1 cellular context compared by ENCODE assay signal in the genomic region with DNA sequence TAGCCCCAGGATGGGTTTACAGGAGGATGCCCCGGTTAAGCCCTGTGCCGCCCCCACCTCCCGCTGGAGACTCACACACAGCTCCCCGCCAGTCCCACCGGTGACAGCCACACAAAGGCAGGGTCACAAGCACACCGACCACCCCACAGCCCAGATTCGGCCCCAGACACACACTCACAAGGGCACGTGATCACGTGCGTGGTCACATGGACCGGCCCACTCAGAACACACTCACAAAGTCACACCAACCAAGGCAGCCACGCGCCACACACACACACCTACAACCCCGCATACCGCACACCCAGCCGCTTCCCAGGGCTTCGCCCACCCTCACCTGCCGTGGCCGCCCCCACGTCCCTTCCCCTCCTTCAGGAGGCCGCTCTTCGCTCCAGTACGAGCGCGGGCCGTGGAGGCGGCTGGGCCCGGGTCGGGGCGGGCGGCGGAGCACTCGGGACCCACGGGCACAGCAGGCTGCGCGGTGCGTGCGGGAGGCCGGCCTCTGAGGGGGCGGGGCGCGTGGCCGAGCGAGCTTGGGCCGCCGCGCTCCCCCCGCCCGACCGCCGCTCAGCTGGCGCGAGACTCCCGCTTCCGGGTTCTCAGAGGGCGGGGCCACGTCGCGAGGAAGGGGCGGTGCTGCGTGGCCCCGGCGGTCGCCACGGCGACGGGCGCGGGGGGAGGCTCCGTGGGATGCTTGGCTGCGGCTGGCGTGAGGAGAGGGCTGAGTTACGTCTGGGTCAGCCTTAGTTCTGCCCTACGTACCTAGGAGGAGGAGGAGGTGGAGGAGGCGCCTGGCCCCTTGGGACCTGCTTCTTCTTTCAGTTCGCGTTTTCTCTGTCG.
A peak's percentile ranks its signal among the peaks of the same experiment; 100 is the strongest.
TF ChIP-seq lines count a peak whose summit lies in the region.

A gene with protein sequence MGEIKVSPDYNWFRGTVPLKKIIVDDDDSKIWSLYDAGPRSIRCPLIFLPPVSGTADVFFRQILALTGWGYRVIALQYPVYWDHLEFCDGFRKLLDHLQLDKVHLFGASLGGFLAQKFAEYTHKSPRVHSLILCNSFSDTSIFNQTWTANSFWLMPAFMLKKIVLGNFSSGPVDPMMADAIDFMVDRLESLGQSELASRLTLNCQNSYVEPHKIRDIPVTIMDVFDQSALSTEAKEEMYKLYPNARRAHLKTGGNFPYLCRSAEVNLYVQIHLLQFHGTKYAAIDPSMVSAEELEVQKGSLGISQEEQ (minus strand): TSS at position 584 of the 837 bp plus-strand sequence. CDS start 6,345 bp downstream, outside the sequence.

TF ChIP-seq in K562, 482 proteins besides CTCF, POLR2A, EP300 and RAD21 (continued from another document and continues in another):
- TF ChIP-seq, protein P1, sequence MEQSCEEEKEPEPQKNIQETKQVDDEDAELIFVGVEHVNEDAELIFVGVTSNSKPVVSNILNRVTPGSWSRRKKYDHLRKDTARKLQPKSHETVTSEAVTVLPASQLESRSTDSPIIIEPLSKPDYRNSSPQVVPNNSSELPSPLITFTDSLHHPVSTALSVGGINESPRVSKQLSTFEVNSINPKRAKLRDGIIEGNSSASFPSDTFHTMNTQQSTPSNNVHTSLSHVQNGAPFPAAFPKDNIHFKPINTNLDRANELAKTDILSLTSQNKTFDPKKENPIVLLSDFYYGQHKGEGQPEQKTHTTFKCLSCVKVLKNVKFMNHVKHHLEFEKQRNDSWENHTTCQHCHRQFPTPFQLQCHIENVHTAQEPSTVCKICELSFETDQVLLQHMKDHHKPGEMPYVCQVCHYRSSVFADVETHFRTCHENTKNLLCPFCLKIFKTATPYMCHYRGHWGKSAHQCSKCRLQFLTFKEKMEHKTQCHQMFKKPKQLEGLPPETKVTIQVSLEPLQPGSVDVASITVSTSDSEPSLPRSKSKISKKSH (CRISPR knock-in tag; IDR thresholded peaks at IDR 0.05), result no peak
- TF ChIP-seq TCFL5 (CRISPR knock-in tag; conservative IDR thresholded peaks at IDR 0.05) (no peak), CREB1 (IDR thresholded peaks at IDR 0.05) (0 out of 2 replicates have a peak, but pooled peaks have one; percentile 17), CREB1 (CRISPR knock-in tag; IDR thresholded peaks at IDR 0.05) (peak; percentile 74; the same call in 1 of the 2 replicates), SMAD4 (CRISPR knock-in tag; conservative IDR thresholded peaks at IDR 0.05) (peak; percentile 82), BCL6 (CRISPR knock-in tag; IDR thresholded peaks at IDR 0.05) (no peak), KAT7 (CRISPR knock-in tag; IDR thresholded peaks at IDR 0.05; ENCODE audit: borderline replicate concordance) (no peak), HDAC8 (tag; IDR thresholded peaks at IDR 0.05) (no peak), LEF1 (IDR thresholded peaks at IDR 0.05) (peak; percentile 75), PTTG1 (tag; IDR thresholded peaks at IDR 0.05; ENCODE audit: low read depth) (no peak), FOXJ3 (CRISPR knock-in tag; IDR thresholded peaks at IDR 0.05) (no peak), ZNF121 (CRISPR knock-in tag; conservative IDR thresholded peaks at IDR 0.05) (no peak), ILK (tag; IDR thresholded peaks at IDR 0.05; ENCODE audit: borderline replicate concordance, low read depth) (no peak), PHF8 (IDR thresholded peaks at IDR 0.05; ENCODE audit: borderline replicate concordance, low read length) (peak; percentile 82; the same call in 1 of the 2 replicates), SETDB1 (IDR thresholded peaks at IDR 0.05; ENCODE audit: low read length) (no peak), ZNF239 (CRISPR knock-in tag; IDR thresholded peaks at IDR 0.05) (no peak), MBD2 (IDR thresholded peaks at IDR 0.05; ENCODE audit: borderline replicate concordance, low read depth) (0 out of 2 replicates have a peak, but pooled peaks have one; percentile 13), GATAD2B (IDR thresholded peaks at IDR 0.05; ENCODE audit: borderline replicate concordance) (peak; percentile 99), NFIC (IDR thresholded peaks at IDR 0.05) (peak; percentile 4; the same call in 1 of the 2 replicates), ZNF830 (CRISPR knock-in tag; IDR thresholded peaks at IDR 0.05) (0 out of 2 replicates have a peak, but pooled peaks have one; percentile 61), KLF6 (CRISPR knock-in tag; IDR thresholded peaks at IDR 0.05; ENCODE audit: borderline replicate concordance) (no peak), JUN (IDR thresholded peaks at IDR 0.05; ENCODE audit: borderline replicate concordance, low read depth, low read length) (no peak; the same call in 1 of the 2 replicates), JUN (CRISPR knock-in tag; IDR thresholded peaks at IDR 0.05; ENCODE audit: borderline replicate concordance) (no peak), SIN3A (IDR thresholded peaks at IDR 0.05; ENCODE audit: borderline replicate concordance in 2 of 2, control insufficient read depth in 1 of 2, low read depth in 2 of 2, low read length in 2 of 2) (peak; percentile 90 to 98), NUFIP1 (IDR thresholded peaks at IDR 0.05; ENCODE audit: partially characterized antibody) (no peak), CEBPB (tag; IDR thresholded peaks at IDR 0.05) (no peak), SLC30A9 (CRISPR knock-in tag; IDR thresholded peaks at IDR 0.05) (no peak), KDM5B (IDR thresholded peaks at IDR 0.05; ENCODE audit: insufficient replicate concordance, low read depth, low read length) (peak; percentile 79), PURB (CRISPR knock-in tag; IDR thresholded peaks at IDR 0.05; ENCODE audit: low read depth) (no peak), HNRNPLL (IDR thresholded peaks at IDR 0.05; ENCODE audit: low read depth, low read length, poor library complexity, severe bottlenecking) (peak; percentile 93), NBN (IDR thresholded peaks at IDR 0.05; ENCODE audit: low read depth) (no peak)
- TF ChIP-seq, protein P2, sequence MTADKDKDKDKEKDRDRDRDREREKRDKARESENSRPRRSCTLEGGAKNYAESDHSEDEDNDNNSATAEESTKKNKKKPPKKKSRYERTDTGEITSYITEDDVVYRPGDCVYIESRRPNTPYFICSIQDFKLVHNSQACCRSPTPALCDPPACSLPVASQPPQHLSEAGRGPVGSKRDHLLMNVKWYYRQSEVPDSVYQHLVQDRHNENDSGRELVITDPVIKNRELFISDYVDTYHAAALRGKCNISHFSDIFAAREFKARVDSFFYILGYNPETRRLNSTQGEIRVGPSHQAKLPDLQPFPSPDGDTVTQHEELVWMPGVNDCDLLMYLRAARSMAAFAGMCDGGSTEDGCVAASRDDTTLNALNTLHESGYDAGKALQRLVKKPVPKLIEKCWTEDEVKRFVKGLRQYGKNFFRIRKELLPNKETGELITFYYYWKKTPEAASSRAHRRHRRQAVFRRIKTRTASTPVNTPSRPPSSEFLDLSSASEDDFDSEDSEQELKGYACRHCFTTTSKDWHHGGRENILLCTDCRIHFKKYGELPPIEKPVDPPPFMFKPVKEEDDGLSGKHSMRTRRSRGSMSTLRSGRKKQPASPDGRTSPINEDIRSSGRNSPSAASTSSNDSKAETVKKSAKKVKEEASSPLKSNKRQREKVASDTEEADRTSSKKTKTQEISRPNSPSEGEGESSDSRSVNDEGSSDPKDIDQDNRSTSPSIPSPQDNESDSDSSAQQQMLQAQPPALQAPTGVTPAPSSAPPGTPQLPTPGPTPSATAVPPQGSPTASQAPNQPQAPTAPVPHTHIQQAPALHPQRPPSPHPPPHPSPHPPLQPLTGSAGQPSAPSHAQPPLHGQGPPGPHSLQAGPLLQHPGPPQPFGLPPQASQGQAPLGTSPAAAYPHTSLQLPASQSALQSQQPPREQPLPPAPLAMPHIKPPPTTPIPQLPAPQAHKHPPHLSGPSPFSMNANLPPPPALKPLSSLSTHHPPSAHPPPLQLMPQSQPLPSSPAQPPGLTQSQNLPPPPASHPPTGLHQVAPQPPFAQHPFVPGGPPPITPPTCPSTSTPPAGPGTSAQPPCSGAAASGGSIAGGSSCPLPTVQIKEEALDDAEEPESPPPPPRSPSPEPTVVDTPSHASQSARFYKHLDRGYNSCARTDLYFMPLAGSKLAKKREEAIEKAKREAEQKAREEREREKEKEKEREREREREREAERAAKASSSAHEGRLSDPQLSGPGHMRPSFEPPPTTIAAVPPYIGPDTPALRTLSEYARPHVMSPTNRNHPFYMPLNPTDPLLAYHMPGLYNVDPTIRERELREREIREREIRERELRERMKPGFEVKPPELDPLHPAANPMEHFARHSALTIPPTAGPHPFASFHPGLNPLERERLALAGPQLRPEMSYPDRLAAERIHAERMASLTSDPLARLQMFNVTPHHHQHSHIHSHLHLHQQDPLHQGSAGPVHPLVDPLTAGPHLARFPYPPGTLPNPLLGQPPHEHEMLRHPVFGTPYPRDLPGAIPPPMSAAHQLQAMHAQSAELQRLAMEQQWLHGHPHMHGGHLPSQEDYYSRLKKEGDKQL (CRISPR knock-in tag; IDR thresholded peaks at IDR 0.05; ENCODE audit: borderline replicate concordance), result no peak
- TF ChIP-seq, protein P3, sequence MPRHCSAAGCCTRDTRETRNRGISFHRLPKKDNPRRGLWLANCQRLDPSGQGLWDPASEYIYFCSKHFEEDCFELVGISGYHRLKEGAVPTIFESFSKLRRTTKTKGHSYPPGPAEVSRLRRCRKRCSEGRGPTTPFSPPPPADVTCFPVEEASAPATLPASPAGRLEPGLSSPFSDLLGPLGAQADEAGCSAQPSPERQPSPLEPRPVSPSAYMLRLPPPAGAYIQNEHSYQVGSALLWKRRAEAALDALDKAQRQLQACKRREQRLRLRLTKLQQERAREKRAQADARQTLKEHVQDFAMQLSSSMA (CRISPR knock-in tag; IDR thresholded peaks at IDR 0.05), result no peak
- TF ChIP-seq, protein P4, sequence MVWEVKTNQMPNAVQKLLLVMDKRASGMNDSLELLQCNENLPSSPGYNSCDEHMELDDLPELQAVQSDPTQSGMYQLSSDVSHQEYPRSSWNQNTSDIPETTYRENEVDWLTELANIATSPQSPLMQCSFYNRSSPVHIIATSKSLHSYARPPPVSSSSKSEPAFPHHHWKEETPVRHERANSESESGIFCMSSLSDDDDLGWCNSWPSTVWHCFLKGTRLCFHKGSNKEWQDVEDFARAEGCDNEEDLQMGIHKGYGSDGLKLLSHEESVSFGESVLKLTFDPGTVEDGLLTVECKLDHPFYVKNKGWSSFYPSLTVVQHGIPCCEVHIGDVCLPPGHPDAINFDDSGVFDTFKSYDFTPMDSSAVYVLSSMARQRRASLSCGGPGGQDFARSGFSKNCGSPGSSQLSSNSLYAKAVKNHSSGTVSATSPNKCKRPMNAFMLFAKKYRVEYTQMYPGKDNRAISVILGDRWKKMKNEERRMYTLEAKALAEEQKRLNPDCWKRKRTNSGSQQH (CRISPR knock-in tag; IDR thresholded peaks at IDR 0.05), result peak; percentile 88
- TF ChIP-seq, protein P5, sequence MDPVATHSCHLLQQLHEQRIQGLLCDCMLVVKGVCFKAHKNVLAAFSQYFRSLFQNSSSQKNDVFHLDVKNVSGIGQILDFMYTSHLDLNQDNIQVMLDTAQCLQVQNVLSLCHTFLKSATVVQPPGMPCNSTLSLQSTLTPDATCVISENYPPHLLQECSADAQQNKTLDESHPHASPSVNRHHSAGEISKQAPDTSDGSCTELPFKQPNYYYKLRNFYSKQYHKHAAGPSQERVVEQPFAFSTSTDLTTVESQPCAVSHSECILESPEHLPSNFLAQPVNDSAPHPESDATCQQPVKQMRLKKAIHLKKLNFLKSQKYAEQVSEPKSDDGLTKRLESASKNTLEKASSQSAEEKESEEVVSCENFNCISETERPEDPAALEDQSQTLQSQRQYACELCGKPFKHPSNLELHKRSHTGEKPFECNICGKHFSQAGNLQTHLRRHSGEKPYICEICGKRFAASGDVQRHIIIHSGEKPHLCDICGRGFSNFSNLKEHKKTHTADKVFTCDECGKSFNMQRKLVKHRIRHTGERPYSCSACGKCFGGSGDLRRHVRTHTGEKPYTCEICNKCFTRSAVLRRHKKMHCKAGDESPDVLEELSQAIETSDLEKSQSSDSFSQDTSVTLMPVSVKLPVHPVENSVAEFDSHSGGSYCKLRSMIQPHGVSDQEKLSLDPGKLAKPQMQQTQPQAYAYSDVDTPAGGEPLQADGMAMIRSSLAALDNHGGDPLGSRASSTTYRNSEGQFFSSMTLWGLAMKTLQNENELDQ (CRISPR knock-in tag; IDR thresholded peaks at IDR 0.05; ENCODE audit: borderline replicate concordance), result no peak
- TF ChIP-seq, protein P6, sequence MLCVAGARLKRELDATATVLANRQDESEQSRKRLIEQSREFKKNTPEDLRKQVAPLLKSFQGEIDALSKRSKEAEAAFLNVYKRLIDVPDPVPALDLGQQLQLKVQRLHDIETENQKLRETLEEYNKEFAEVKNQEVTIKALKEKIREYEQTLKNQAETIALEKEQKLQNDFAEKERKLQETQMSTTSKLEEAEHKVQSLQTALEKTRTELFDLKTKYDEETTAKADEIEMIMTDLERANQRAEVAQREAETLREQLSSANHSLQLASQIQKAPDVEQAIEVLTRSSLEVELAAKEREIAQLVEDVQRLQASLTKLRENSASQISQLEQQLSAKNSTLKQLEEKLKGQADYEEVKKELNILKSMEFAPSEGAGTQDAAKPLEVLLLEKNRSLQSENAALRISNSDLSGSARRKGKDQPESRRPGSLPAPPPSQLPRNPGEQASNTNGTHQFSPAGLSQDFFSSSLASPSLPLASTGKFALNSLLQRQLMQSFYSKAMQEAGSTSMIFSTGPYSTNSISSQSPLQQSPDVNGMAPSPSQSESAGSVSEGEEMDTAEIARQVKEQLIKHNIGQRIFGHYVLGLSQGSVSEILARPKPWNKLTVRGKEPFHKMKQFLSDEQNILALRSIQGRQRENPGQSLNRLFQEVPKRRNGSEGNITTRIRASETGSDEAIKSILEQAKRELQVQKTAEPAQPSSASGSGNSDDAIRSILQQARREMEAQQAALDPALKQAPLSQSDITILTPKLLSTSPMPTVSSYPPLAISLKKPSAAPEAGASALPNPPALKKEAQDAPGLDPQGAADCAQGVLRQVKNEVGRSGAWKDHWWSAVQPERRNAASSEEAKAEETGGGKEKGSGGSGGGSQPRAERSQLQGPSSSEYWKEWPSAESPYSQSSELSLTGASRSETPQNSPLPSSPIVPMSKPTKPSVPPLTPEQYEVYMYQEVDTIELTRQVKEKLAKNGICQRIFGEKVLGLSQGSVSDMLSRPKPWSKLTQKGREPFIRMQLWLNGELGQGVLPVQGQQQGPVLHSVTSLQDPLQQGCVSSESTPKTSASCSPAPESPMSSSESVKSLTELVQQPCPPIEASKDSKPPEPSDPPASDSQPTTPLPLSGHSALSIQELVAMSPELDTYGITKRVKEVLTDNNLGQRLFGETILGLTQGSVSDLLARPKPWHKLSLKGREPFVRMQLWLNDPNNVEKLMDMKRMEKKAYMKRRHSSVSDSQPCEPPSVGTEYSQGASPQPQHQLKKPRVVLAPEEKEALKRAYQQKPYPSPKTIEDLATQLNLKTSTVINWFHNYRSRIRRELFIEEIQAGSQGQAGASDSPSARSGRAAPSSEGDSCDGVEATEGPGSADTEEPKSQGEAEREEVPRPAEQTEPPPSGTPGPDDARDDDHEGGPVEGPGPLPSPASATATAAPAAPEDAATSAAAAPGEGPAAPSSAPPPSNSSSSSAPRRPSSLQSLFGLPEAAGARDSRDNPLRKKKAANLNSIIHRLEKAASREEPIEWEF (CRISPR knock-in tag; IDR thresholded peaks at IDR 0.05), result no peak
- TF ChIP-seq, protein P7, sequence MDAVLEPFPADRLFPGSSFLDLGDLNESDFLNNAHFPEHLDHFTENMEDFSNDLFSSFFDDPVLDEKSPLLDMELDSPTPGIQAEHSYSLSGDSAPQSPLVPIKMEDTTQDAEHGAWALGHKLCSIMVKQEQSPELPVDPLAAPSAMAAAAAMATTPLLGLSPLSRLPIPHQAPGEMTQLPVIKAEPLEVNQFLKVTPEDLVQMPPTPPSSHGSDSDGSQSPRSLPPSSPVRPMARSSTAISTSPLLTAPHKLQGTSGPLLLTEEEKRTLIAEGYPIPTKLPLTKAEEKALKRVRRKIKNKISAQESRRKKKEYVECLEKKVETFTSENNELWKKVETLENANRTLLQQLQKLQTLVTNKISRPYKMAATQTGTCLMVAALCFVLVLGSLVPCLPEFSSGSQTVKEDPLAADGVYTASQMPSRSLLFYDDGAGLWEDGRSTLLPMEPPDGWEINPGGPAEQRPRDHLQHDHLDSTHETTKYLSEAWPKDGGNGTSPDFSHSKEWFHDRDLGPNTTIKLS (IDR thresholded peaks at IDR 0.05; ENCODE audit: borderline replicate concordance, low read depth), result peak; percentile 84
